23 cellular contexts compared by ENCODE assay signal in genomic region chr2:177887722-177888121, GRCh38.
"Had no signal": no experiment of that assay in that cellular context is flagged by ENCODE, and none has a peak within 500 bp of the region (broad histone marks: within the 10 kb centered on the region; RNA-seq: fewer than 3 reads in every experiment).

No MANE protein-coding gene starts in this region.

- H3K9ac ChIP-seq: neural progenitor cell had no signal

- H3K27ac ChIP-seq: neural progenitor cell, neutrophil, pancreas, prostate gland, stomach, thoracic aorta, thyroid gland, tibial nerve, upper lobe of right lung, uterus had no signal

- DNase-seq: naive thymus-derived CD4-positive, alpha-beta T cell; natural killer cell; nucleus accumbens; pancreas; right cardiac atrium; small intestine; stimulated activated CD4-positive, alpha-beta T cell treated with anti-CD3 and anti-CD28 coated beads, Interleukin-15, amount 100 ng/mL, for 24 hours; stimulated activated CD4-positive, alpha-beta T cell treated with anti-CD3 and anti-CD28 coated beads, Interleukin-2, amount 100 ng/mL, for 24 hours; stimulated activated CD4-positive, alpha-beta T cell treated with anti-CD3 and anti-CD28 coated beads, Interleukin-2, amount 100 ng/mL, for 48 hours; stimulated activated CD4-positive, alpha-beta T cell treated with anti-CD3 and anti-CD28 coated beads, Interleukin-4, amount 100 ng/mL, for 24 hours; stimulated activated naive B cell treated with anti-CD40 and anti-IgM and Interleukin-4, amounts not matched to agents 10 μg/mL and 1 μg/mL and 100 μg/mL, for 72 hours; stimulated activated naive CD4-positive, alpha-beta T cell treated with Interleukin-2 at 50 U/mL for 16 hours; stomach; thyroid gland; upper lobe of right lung; uterus had no signal

- H3K36me3 ChIP-seq: neural progenitor cell, neutrophil, pancreas, prostate gland, stomach, thoracic aorta, thyroid gland, tibial nerve, upper lobe of right lung, uterus had no signal

- ATAC-seq: naive thymus-derived CD4-positive, alpha-beta T cell; natural killer cell; pancreas; right cardiac atrium; sciatic nerve; stimulated activated effector memory CD8-positive, alpha-beta T cell treated with anti-CD3 and anti-CD28 coated beads, Interleukin-12 subunit alpha, Interleukin-12 subunit beta, amount 100 ng/mL, for 72 hours; stimulated activated naive B cell treated with anti-CD40 and anti-IgM and Interleukin-4, amounts not matched to agents 10 μg/mL and 1 μg/mL and 100 μg/mL, for 72 hours; upper lobe of right lung had no signal

- H3K4me1 ChIP-seq: neural progenitor cell, pancreas, tibial nerve, upper lobe of right lung, uterus had no signal

- H3K9me3 ChIP-seq: neutrophil, pancreas, prostate gland, stomach, thoracic aorta, thyroid gland, tibial nerve, upper lobe of right lung, uterus had no signal

- H3K4me3 ChIP-seq: neural progenitor cell, pancreas, prostate gland, stomach, thoracic aorta, thyroid gland, tibial nerve, upper lobe of right lung, uterus had no signal

- H3K27me3 ChIP-seq: neural progenitor cell, neutrophil, pancreas, stomach, thyroid gland, tibial nerve, upper lobe of right lung, uterus had no signal
